Comparison of ENCODE assay signal across 11 cellular contexts in the genomic region with DNA sequence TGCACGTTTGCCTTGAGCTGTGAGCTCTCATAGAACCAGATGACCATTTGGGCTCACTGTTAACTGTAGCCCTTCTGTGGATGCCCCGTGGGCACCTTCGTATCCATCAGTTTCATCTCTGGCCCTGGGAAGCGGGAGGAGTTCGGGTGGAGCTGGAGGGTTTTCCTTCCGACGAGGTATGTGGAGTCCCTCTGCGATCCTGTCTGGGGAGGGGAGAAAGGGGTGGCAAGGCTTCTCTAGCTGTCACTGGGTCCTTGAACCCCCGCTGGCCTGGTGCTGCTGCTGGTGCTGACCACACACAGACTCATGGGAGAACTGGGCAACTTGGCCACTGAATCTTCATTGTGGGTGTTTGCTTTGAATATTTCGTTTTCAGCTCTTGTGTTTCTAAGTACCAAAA.
"Had no signal": no experiment of that assay in that cellular context is flagged by ENCODE, and none has a peak within 500 bp of the region (broad histone marks: within the 10 kb centered on the region; RNA-seq: fewer than 3 reads in every experiment).

No MANE protein-coding gene starts in this region.

- H3K27me3 ChIP-seq: ascending aorta, colonic mucosa, gastrocnemius medialis, heart right ventricle, sigmoid colon had no signal

- H3K9me3 ChIP-seq: ascending aorta, colonic mucosa, gastrocnemius medialis, heart right ventricle, sigmoid colon had no signal

- FAIRE-seq: islet of Langerhans had no signal

- H3K4me3 ChIP-seq: ascending aorta, colonic mucosa, gastrocnemius medialis, heart right ventricle, sigmoid colon had no signal

- H3K36me3 ChIP-seq: ascending aorta, colonic mucosa, gastrocnemius medialis, heart right ventricle, sigmoid colon had no signal

- H3K27ac ChIP-seq: colonic mucosa, gastrocnemius medialis, heart right ventricle had no signal

- ATAC-seq: activated CD4-positive, CD25-positive, alpha-beta regulatory T cell treated with anti-CD3 and anti-CD28 coated beads, Interleukin-2, amount 50 U/mL, for 24 hours; gastrocnemius medialis; left lobe of liver had no signal

- DNase-seq: activated effector memory CD4-positive, alpha-beta T cell treated with Interleukin-2 at 50 U/mL for 16 hours; colonic mucosa; effector CD4-positive, alpha-beta T cell; gastrocnemius medialis; heart right ventricle; stimulated activated CD4-positive, alpha-beta T cell treated with anti-CD3 and anti-CD28 coated beads, Interleukin-4, amount 100 ng/mL, for 24 hours had no signal
